ENCODE assay signal across 8 cellular contexts in the genomic region with DNA sequence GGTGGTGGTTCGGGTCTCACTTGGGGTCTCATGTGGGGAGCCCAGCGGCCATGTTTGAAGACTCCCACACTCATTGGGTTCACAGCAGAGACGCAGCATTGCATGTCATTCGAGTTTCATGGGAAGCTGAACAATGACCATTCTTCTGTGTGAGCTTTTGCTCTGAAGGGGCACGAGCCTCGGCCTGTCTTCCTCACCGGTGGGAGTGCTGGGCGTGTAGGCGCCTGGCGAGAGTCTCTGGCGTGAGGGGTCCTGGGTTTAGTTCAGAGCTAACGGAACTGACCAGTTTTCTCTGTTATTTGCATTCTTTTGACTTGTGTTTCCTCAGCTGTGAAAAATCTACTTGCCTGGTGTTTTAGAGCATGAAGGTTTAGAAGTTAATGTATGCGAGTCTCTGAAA.
"Had no signal": no experiment of that assay in that cellular context is flagged by ENCODE, and none has a peak within 500 bp of the region (broad histone marks: within the 10 kb centered on the region; RNA-seq: fewer than 3 reads in every experiment).

No MANE protein-coding gene starts in this region.

- H3K9me3 Mint-ChIP-seq: activated naive CD8-positive, alpha-beta T cell treated with anti-CD3 and anti-CD28 coated beads, Interleukin-2, amount 10 ng/mL, durations not matched to agents 7 days and 5 days; activated T-cell treated with anti-CD3 and anti-CD28 coated beads, Interleukin-2, amount 50 U/mL, for 24 hours; activated T-helper 17 cell treated with anti-CD3 and anti-CD28 coated beads, Interleukin-2, amount 50 U/mL, for 72 hours; dendritic cell treated with granulocyte-macrophage colony-stimulating factor and Interleukin-4, amounts not matched to agents 40 ng/mL and 50 ng/mL, for 4 days had no signal

- H3K4me1 Mint-ChIP-seq: activated T-helper 17 cell treated with anti-CD3 and anti-CD28 coated beads, Interleukin-2, amount 50 U/mL, for 72 hours had no signal

- H3K27me3 Mint-ChIP-seq: activated naive CD8-positive, alpha-beta T cell treated with anti-CD3 and anti-CD28 coated beads, Interleukin-2, amount 10 ng/mL, durations not matched to agents 7 days and 5 days; activated T-cell treated with anti-CD3 and anti-CD28 coated beads, Interleukin-2, amount 50 U/mL, for 24 hours had no signal

- ATAC-seq: activated T-helper 17 cell treated with anti-CD3 and anti-CD28 coated beads, Interleukin-2, amount 50 U/mL, for 72 hours had no signal

- H3K4me3 Mint-ChIP-seq: activated naive CD8-positive, alpha-beta T cell treated with anti-CD3 and anti-CD28 coated beads, Interleukin-2, amount 10 ng/mL, durations not matched to agents 7 days and 5 days; activated T-cell treated with anti-CD3 and anti-CD28 coated beads, Interleukin-2, amount 50 U/mL, for 24 hours; activated T-helper 17 cell treated with anti-CD3 and anti-CD28 coated beads, Interleukin-2, amount 50 U/mL, for 72 hours; dendritic cell treated with granulocyte-macrophage colony-stimulating factor and Interleukin-4, amounts not matched to agents 40 ng/mL and 50 ng/mL, for 4 days had no signal

- DNase-seq: activated CD8-positive, alpha-beta memory T cell treated with anti-CD3 and anti-CD28 coated beads for 24 hours; activated naive CD4-positive, alpha-beta T cell; activated T-cell treated with anti-CD3 and anti-CD28 coated beads, Interleukin-2, amount 50 U/mL, for 24 hours; effector CD8-positive, alpha-beta T cell; T-helper 9 cell had no signal

- H3K27ac Mint-ChIP-seq: activated naive CD8-positive, alpha-beta T cell treated with anti-CD3 and anti-CD28 coated beads, Interleukin-2, amount 10 ng/mL, durations not matched to agents 7 days and 5 days; activated T-cell treated with anti-CD3 and anti-CD28 coated beads, Interleukin-2, amount 50 U/mL, for 24 hours; activated T-helper 17 cell treated with anti-CD3 and anti-CD28 coated beads, Interleukin-2, amount 50 U/mL, for 72 hours had no signal

- H3K36me3 Mint-ChIP-seq: activated naive CD8-positive, alpha-beta T cell treated with anti-CD3 and anti-CD28 coated beads, Interleukin-2, amount 10 ng/mL, durations not matched to agents 7 days and 5 days had no signal
